ENCODE assay signal across 1 cellular context in genomic region chr15:66696770-66697169, GRCh38.
TF ChIP-seq lines count a peak whose summit lies in the region.

No MANE protein-coding gene starts in this region.

TF ChIP-seq in K562, 482 proteins besides CTCF, POLR2A, EP300 and RAD21:
- TF ChIP-seq SMARCA5 (IDR thresholded peaks at IDR 0.05) (peak; percentile 21; the same call in 1 of the 2 replicates), SUPT5H (IDR thresholded peaks at IDR 0.05) (0 out of 2 replicates have a peak, but pooled peaks have one; percentile 31), ZFP36 (IDR thresholded peaks at IDR 0.05; ENCODE audit: low read depth, low read length, partially characterized antibody) (peak; percentile 91), ZNF239 (CRISPR knock-in tag; IDR thresholded peaks at IDR 0.05) (no peak)
TF ChIP-seq in K562: peak in this region for 3.
